8 cellular contexts compared by ENCODE assay signal in genomic region chr5:69559908-69560330, GRCh38. TPM values are rescaled to one million over a fixed set of nuclear protein-coding genes. Genes with fewer than 3 reads are reported as not detected.
DNase-seq lines count a peak whose midpoint lies in the region; FAIRE-seq and TF ChIP-seq lines count a peak whose summit lies in the region.
"Not testable (repeated sequence)": the region's sequence is repeated elsewhere in the genome, so short reads cannot be mapped to it uniquely, and the experiment has no call there.

Gene GTF2H2C, plus strand, starts transcription at chr5:69560191. Its CDS starts 4,942 bp downstream, at chr5:69565133.

- WGBS in H9 (ENCODE audit: extremely low coverage, insufficient read length, low lambda C conversion rate) = no CpG with 5 or more reads among the region's 40 CpGs
- 1% methylated on average over 39 of the region's 40 CpGs for WGBS in hepatocyte (ENCODE audit: low lambda C conversion rate, missing lambda C conversion rate)

- H3K79me2 ChIP-seq in H9 (ENCODE audit: insufficient read depth, low read length); hepatocyte: not testable (repeated sequence)

- H3K79me1 ChIP-seq in H9 (ENCODE audit: insufficient read depth, low read depth, low read length, poor library complexity, severe bottlenecking) = not testable (repeated sequence)

- not testable (repeated sequence) for H2BK12ac ChIP-seq in H9 (ENCODE audit: insufficient read length, low read depth, low read length)

- H3K27ac ChIP-seq in H9 (ENCODE audit: insufficient read length, low read depth, low read length) = peak within 1 kb of the TSS; percentile 60
- H3K27ac ChIP-seq in hepatocyte = peak within 1 kb of the TSS; percentile 94
- H3K27ac ChIP-seq in stomach smooth muscle (ENCODE audit: low read length) = not testable (repeated sequence)

- H3K27ac Mint-ChIP-seq in H9 = peak within 1 kb of the TSS; percentile 70 to 92 (median 88); a peak in 5 of 7 replicates
- H3K27ac Mint-ChIP-seq in activated CD4-positive, alpha-beta T cell treated with anti-CD3 and anti-CD28 coated beads, Interleukin-2, amount 10 ng/mL, durations not matched to agents 7 days and 5 days = peak within 1 kb of the TSS; percentile 84

- H3K4me3 Mint-ChIP-seq in H9 = peak within 1 kb of the TSS; percentile 82 to 96
- H3K4me3 Mint-ChIP-seq in activated CD4-positive, alpha-beta T cell treated with anti-CD3 and anti-CD28 coated beads, Interleukin-2, amount 10 ng/mL, durations not matched to agents 7 days and 5 days = peak within 1 kb of the TSS; percentile 86

- H3K36me3 ChIP-seq in bronchial epithelial cell (ENCODE audit: control insufficient read depth, insufficient read depth, low read length); hepatocyte (replicated peaks; ENCODE audit: insufficient read depth, low read depth); stomach smooth muscle (ENCODE audit: control insufficient read depth in 2 of 2, insufficient read depth in 2 of 2, low read length in 2 of 2): not testable (repeated sequence)

- H3K4me3 ChIP-seq in GM12865 (ENCODE audit: low read depth, low read length) = peak within 1 kb of the TSS; percentile 55
- H3K4me3 ChIP-seq in bronchial epithelial cell (ENCODE audit: low read depth, low read length) = peak within 1 kb of the TSS; percentile 39
- H3K4me3 ChIP-seq in hepatocyte = peak within 1 kb of the TSS; percentile 49
- H3K4me3 ChIP-seq in stomach smooth muscle (ENCODE audit: low read length in 2 of 2) = peak within 1 kb of the TSS; percentile 57 to 67

- peak within 1 kb of the TSS; percentile 68 for H3K9ac ChIP-seq in H9 (ENCODE audit: extremely low read depth, insufficient read length, low read length)
- not testable (repeated sequence) for H3K9ac ChIP-seq in stomach smooth muscle (ENCODE audit: low read length in 2 of 2)

- TF ChIP-seq CTCF in GM12865 (IDR thresholded peaks at IDR 0.05; ENCODE audit: insufficient read depth, low read depth, low read length, missing control alignments) (peak; percentile 27), H9 (conservative IDR thresholded peaks at IDR 0.05) (peak; percentile 40; the same call in 2 of the 3 replicates), bronchial epithelial cell (IDR thresholded peaks at IDR 0.05; ENCODE audit: insufficient read depth, low read length, severe bottlenecking) (peak; percentile 58), hepatocyte (IDR thresholded peaks at IDR 0.05; ENCODE audit: poor library complexity) (peak; percentile 49)

- not testable (repeated sequence) for H2AFZ ChIP-seq in H9 (ENCODE audit: low read length)
- peak within 1 kb of the TSS; percentile 66 for H2AFZ ChIP-seq in hepatocyte

- intact Hi-C loops in posterior vena cava (cut with DNase I) = not testable (repeated sequence)

- not testable (repeated sequence) for H3K36me3 Mint-ChIP-seq in H9 (ENCODE audit: insufficient read depth in 1 of 3, low read depth in 3 of 3); activated CD4-positive, alpha-beta T cell treated with anti-CD3 and anti-CD28 coated beads, Interleukin-2, amount 10 ng/mL, durations not matched to agents 7 days and 5 days (ENCODE audit: low read depth)

- H3K9me3 ChIP-seq in H9 (ENCODE audit: control insufficient read depth, low read depth, low read length); hepatocyte (ENCODE audit: low read depth); stomach smooth muscle (ENCODE audit: control insufficient read depth in 2 of 2, low read length in 2 of 2): not testable (repeated sequence)

- not testable (repeated sequence) for H4K91ac ChIP-seq in H9 (ENCODE audit: insufficient read length, low read depth, low read length)

- H3K56ac ChIP-seq in H9 (ENCODE audit: insufficient read length, low read depth, low read length) = not testable (repeated sequence)

- H4K20me1 ChIP-seq in H9 (ENCODE audit: control insufficient read depth, insufficient read depth, insufficient read length); hepatocyte (ENCODE audit: insufficient read depth, poor library complexity, severe bottlenecking): not testable (repeated sequence)

- H2AK5ac ChIP-seq in H9 (ENCODE audit: insufficient read length, low read length) = not testable (repeated sequence)

- H3K4me1 Mint-ChIP-seq in H9; activated CD4-positive, alpha-beta T cell treated with anti-CD3 and anti-CD28 coated beads, Interleukin-2, amount 10 ng/mL, durations not matched to agents 7 days and 5 days: not testable (repeated sequence)

- H4K8ac ChIP-seq in H9 (replicated peaks; ENCODE audit: insufficient read length, low read depth, low read length) = not testable (repeated sequence)

- H3K27me3 Mint-ChIP-seq in H9 (ENCODE audit: low read depth); activated CD4-positive, alpha-beta T cell treated with anti-CD3 and anti-CD28 coated beads, Interleukin-2, amount 10 ng/mL, durations not matched to agents 7 days and 5 days: not testable (repeated sequence)

- peak; percentile 85 for DNase-seq in GM12865 (ENCODE audit: low read depth)
- peak; percentile 70 for DNase-seq in H9
- DNase-seq in activated CD4-positive, alpha-beta T cell treated with anti-CD3 and anti-CD28 coated beads, Interleukin-2, amount 10 ng/mL, durations not matched to agents 7 days and 5 days = peak; percentile 75
- peak; percentile 72 for DNase-seq in bronchial epithelial cell (ENCODE audit: low read depth)
- peak; percentile 80 for DNase-seq in hepatocyte (ENCODE audit: low spot score)
- DNase-seq in posterior vena cava (ENCODE audit: low spot score) = peak; percentile 92

- not testable (repeated sequence) for H3K9me3 Mint-ChIP-seq in H9; activated CD4-positive, alpha-beta T cell treated with anti-CD3 and anti-CD28 coated beads, Interleukin-2, amount 10 ng/mL, durations not matched to agents 7 days and 5 days

- not testable (repeated sequence) for H3K9me2 ChIP-seq in hepatocyte (replicated peaks; ENCODE audit: insufficient read depth)

- CTCF ChIA-PET in activated CD4-positive, alpha-beta T cell treated with anti-CD3 and anti-CD28 coated beads, Interleukin-2, amount 10 ng/mL, durations not matched to agents 7 days and 5 days (lab: Charles Lee) = not testable (repeated sequence)

- H3K4me2 ChIP-seq in H9 (ENCODE audit: insufficient read depth, insufficient read length, low read length) (peak within 1 kb of the TSS; percentile 35), hepatocyte (peak within 1 kb of the TSS; percentile 83)

- not testable (repeated sequence) for H3K4ac ChIP-seq in H9 (ENCODE audit: low read depth, low read length)

- peak within 1 kb of the TSS; percentile 47; the same call in 1 of the 2 replicates for H3K14ac ChIP-seq in H9 (ENCODE audit: insufficient read depth, low read length)

- FAIRE-seq in bronchial epithelial cell (lab: Jason Lieb, UNC) = not testable (repeated sequence)

- not testable (repeated sequence) for H3K23ac ChIP-seq in H9 (ENCODE audit: insufficient read length, low read depth, low read length)

- H3K27me3 ChIP-seq in H9 (ENCODE audit: insufficient read depth, low read length); bronchial epithelial cell (ENCODE audit: control insufficient read depth, insufficient read depth, low read length); hepatocyte; stomach smooth muscle (ENCODE audit: control insufficient read depth in 1 of 2, insufficient read depth in 2 of 2, low read length in 2 of 2): not testable (repeated sequence)

- POLR2A ChIA-PET in activated CD4-positive, alpha-beta T cell treated with anti-CD3 and anti-CD28 coated beads, Interleukin-2, amount 10 ng/mL, durations not matched to agents 7 days and 5 days (lab: Charles Lee) = not testable (repeated sequence)

- not testable (repeated sequence) for H3K23me2 ChIP-seq in H9 (ENCODE audit: insufficient read length, low read depth, low read length, poor library complexity, severe bottlenecking)

- TF ChIP-seq EP300 in Ishikawa (IDR thresholded peaks at IDR 0.05; ENCODE audit: borderline replicate concordance) = 0 out of 2 replicates have a peak, but pooled peaks have one; percentile 14

- not testable (repeated sequence) for H2BK5ac ChIP-seq in H9 (ENCODE audit: insufficient read length, low read length)

- H2BK120ac ChIP-seq in H9 (ENCODE audit: low read depth, low read length, poor library complexity, severe bottlenecking) = not testable (repeated sequence)

- not testable (repeated sequence) for H2BK15ac ChIP-seq in H9 (ENCODE audit: low read depth, low read length)

- H3K18ac ChIP-seq in H9 (ENCODE audit: insufficient read length, low read depth, low read length) = not testable (repeated sequence)

- not testable (repeated sequence) for H3T11ph ChIP-seq in H9 (ENCODE audit: low read length)

- H4K5ac ChIP-seq in H9 (ENCODE audit: insufficient read length, low read depth, low read length) = not testable (repeated sequence)

- H2BK20ac ChIP-seq in H9 (ENCODE audit: low read depth, low read length, poor library complexity, severe bottlenecking) = not testable (repeated sequence)

- TF ChIP-seq RAD21 in Ishikawa (IDR thresholded peaks at IDR 0.05; ENCODE audit: low read depth) = peak; percentile 46; the same call in 1 of the 2 replicates

- not testable (repeated sequence) for H3K4me1 ChIP-seq in H9 (ENCODE audit: insufficient read depth, low read length); hepatocyte (ENCODE audit: insufficient read depth); stomach smooth muscle (ENCODE audit: control insufficient read depth, insufficient read depth, low read length)

TF ChIP-seq in Ishikawa, 13 proteins besides CTCF, POLR2A, EP300 and RAD21 (continues in another document):
- TF ChIP-seq YY1 (IDR thresholded peaks at IDR 0.05; ENCODE audit: low read depth) (peak; percentile 67), USF1 (IDR thresholded peaks at IDR 0.05) (0 out of 2 replicates have a peak, but pooled peaks have one; percentile 10), MAX (IDR thresholded peaks at IDR 0.05) (peak; percentile 69)

RNA-seq across cellular contexts. Expression of gene GTF2H2C, which starts in this region (rescaled TPM):
- total RNA-seq in H9 (2021) (61.0 and 63.6 TPM in 2 replicates), bronchial epithelial cell (21.9 and 26.1 TPM in 2 replicates), hepatocyte (51.9 and 55.1 TPM in 2 replicates), posterior vena cava (10 to 100 TPM; 23.2 to 27.5 TPM)
- 10 to 100 TPM; 27.1 to 30.7 TPM for total RNA-seq in activated CD4-positive, alpha-beta T cell treated with anti-CD3 and anti-CD28 coated beads, Interleukin-2, amount 10 ng/mL, durations not matched to agents 7 days and 5 days
- polyA plus RNA-seq in hepatocyte = 22.2 and 24.8 TPM in 2 replicates
